In the genomic region with DNA sequence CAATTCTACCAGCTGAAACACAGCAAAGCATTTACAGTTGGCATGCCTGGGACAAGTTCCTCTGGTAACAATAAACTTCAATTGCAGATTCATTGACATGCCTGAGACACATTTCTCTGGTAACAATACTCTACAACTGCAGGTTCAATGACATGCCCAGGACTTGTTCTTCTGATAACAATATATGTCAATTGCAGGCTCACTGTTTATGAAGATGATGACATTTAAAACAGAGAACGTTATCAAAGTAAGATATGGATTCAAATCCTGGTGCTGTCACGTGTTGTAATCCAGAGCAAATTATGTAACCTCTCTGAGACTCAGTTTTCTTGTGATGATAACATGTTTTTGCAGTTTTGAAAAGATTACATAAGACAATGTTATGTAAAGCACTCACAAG, we compare ENCODE assay signal across 2 cellular contexts.
TF ChIP-seq lines count a peak whose summit lies in the region.

No MANE protein-coding gene starts in this region.

TF ChIP-seq in A549, 52 proteins besides CTCF, POLR2A, EP300 and RAD21:
- TF ChIP-seq JUN (IDR thresholded peaks at IDR 0.05) = no peak
- no peak for TF ChIP-seq EHMT2 (IDR thresholded peaks at IDR 0.05; ENCODE audit: low read depth)
- TF ChIP-seq, protein P1, sequence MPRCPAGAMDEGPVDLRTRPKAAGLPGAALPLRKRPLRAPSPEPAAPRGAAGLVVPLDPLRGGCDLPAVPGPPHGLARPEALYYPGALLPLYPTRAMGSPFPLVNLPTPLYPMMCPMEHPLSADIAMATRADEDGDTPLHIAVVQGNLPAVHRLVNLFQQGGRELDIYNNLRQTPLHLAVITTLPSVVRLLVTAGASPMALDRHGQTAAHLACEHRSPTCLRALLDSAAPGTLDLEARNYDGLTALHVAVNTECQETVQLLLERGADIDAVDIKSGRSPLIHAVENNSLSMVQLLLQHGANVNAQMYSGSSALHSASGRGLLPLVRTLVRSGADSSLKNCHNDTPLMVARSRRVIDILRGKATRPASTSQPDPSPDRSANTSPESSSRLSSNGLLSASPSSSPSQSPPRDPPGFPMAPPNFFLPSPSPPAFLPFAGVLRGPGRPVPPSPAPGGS (IDR thresholded peaks at IDR 0.05) = no peak
- TF ChIP-seq HEYL (CRISPR knock-in tag; IDR thresholded peaks at IDR 0.05) = no peak
- no peak for TF ChIP-seq KDM5A (IDR thresholded peaks at IDR 0.05)
- TF ChIP-seq POLR2AphosphoS2 (conservative IDR thresholded peaks at IDR 0.05; ENCODE audit: low read length) = no peak
- no peak for TF ChIP-seq FOSL2 (IDR thresholded peaks at IDR 0.05)
- TF ChIP-seq FOSL2 (CRISPR knock-in tag; IDR thresholded peaks at IDR 0.05) = no peak
- TF ChIP-seq NR3C1 (IDR thresholded peaks at IDR 0.05) = no peak
- TF ChIP-seq, protein P2, sequence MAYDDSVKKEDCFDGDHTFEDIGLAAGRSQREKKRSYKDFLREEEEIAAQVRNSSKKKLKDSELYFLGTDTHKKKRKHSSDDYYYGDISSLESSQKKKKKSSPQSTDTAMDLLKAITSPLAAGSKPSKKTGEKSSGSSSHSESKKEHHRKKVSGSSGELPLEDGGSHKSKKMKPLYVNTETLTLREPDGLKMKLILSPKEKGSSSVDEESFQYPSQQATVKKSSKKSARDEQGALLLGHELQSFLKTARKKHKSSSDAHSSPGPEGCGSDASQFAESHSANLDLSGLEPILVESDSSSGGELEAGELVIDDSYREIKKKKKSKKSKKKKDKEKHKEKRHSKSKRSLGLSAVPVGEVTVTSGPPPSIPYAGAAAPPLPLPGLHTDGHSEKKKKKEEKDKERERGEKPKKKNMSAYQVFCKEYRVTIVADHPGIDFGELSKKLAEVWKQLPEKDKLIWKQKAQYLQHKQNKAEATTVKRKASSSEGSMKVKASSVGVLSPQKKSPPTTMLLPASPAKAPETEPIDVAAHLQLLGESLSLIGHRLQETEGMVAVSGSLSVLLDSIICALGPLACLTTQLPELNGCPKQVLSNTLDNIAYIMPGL (CRISPR knock-in tag; IDR thresholded peaks at IDR 0.05; ENCODE audit: borderline replicate concordance) = no peak
- TF ChIP-seq, protein P3, sequence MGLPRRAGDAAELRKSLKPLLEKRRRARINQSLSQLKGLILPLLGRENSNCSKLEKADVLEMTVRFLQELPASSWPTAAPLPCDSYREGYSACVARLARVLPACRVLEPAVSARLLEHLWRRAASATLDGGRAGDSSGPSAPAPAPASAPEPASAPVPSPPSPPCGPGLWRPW (IDR thresholded peaks at IDR 0.05) = no peak
- TF ChIP-seq BHLHE40 (IDR thresholded peaks at IDR 0.05; ENCODE audit: low read depth, low read length) = no peak
- TF ChIP-seq FOXS1 (CRISPR knock-in tag; IDR thresholded peaks at IDR 0.05) = no peak
- TF ChIP-seq ZSCAN20 (CRISPR knock-in tag; IDR thresholded peaks at IDR 0.05) = no peak
- TF ChIP-seq HOXA7 (CRISPR knock-in tag; IDR thresholded peaks at IDR 0.05) = no peak
- no peak for TF ChIP-seq SREBF2 (IDR thresholded peaks at IDR 0.05)
- no peak for TF ChIP-seq RFX5 (IDR thresholded peaks at IDR 0.05)
- TF ChIP-seq TFCP2L1 (CRISPR knock-in tag; IDR thresholded peaks at IDR 0.05) = no peak
- TF ChIP-seq RNF2 (IDR thresholded peaks at IDR 0.05; ENCODE audit: borderline replicate concordance, low read depth) = no peak
- no peak for TF ChIP-seq NPAS2 (CRISPR knock-in tag; IDR thresholded peaks at IDR 0.05; ENCODE audit: borderline replicate concordance)

TF ChIP-seq in endothelial cell of umbilical vein, 7 proteins besides CTCF, POLR2A, EP300 and RAD21:
- TF ChIP-seq EZH2 (IDR thresholded peaks at IDR 0.05; ENCODE audit: borderline replicate concordance, low read depth, low read length, severe bottlenecking) (no peak), FOS (IDR thresholded peaks at IDR 0.05; ENCODE audit: borderline replicate concordance, insufficient read depth, low read length) (no peak), POLR2AphosphoS5 (IDR thresholded peaks at IDR 0.05; ENCODE audit: insufficient read depth, low read depth, low read length) (no peak), JUN (IDR thresholded peaks at IDR 0.05; ENCODE audit: borderline replicate concordance, insufficient read depth, insufficient read length, low read depth) (no peak), MYC (IDR thresholded peaks at IDR 0.05; ENCODE audit: low read depth, low read length) (no peak), GATA2 (IDR thresholded peaks at IDR 0.05; ENCODE audit: insufficient read depth, insufficient read length, low read depth, low read length) (no peak)
- TF ChIP-seq, protein P4, sequence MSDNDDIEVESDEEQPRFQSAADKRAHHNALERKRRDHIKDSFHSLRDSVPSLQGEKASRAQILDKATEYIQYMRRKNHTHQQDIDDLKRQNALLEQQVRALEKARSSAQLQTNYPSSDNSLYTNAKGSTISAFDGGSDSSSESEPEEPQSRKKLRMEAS (IDR thresholded peaks at IDR 0.05; ENCODE audit: insufficient read depth, insufficient read length) = no peak
